ENCODE assay signal across 8 cellular contexts in genomic region chr3:136861890-136862610, GRCh38. TPM values are rescaled to one million over a fixed set of nuclear protein-coding genes. Genes with fewer than 3 reads are reported as not detected.
DNase-seq lines count a peak whose midpoint lies in the region; ATAC-seq, FAIRE-seq and TF ChIP-seq lines count a peak whose summit lies in the region.

Gene NCK1 (plus strand): TSS chr3:136862208. CDS start chr3:136928002, 65,794 bp downstream.

- CTCF ChIA-PET in mammary epithelial cell (lab: Charles Lee; ENCODE audit: low non-redundant PET) = interaction anchor here (1.0 to 1.4 kb wide), 2 partner anchors 110 to 239 kb away, joined by 4 to 9 read pairs; partner anchors contain the start of gene STAG1

- 0 out of 2 replicates have a peak, but pooled peaks have one; percentile 7 for TF ChIP-seq CTCF in WERI-Rb-1 (IDR thresholded peaks at IDR 0.05; ENCODE audit: low read depth, low read length)
- peak in 1 of 2 donors; percentile 6 for TF ChIP-seq CTCF in mammary epithelial cell (conservative IDR thresholded peaks at IDR 0.05 in 1 of 2, IDR thresholded peaks at IDR 0.05 in 1 of 2; ENCODE audit: extremely low read depth in 1 of 2, insufficient read depth in 1 of 2, low read depth in 1 of 2, low read length in 2 of 2)

- no peaks in the 10 kb centered on the region for H4K20me1 ChIP-seq in mammary epithelial cell (ENCODE audit: insufficient read depth, low read length)

- peak within 1 kb of the TSS; percentile 89 for H3K9ac ChIP-seq in mammary epithelial cell (ENCODE audit: insufficient read depth, low read length)
- H3K9ac ChIP-seq in iPS-20b (ENCODE audit: low read depth, low read length) = peak within 1 kb of the TSS; percentile 90; the same call in 1 of the 2 replicates

- peak within 1 kb of the TSS; percentile 93 for H2AFZ ChIP-seq in mammary epithelial cell (ENCODE audit: low read depth, low read length)

- H3K27ac ChIP-seq in WERI-Rb-1 (peak within 1 kb of the TSS; percentile 92), mammary epithelial cell (ENCODE audit: insufficient read depth, low read depth, low read length) (peak within 1 kb of the TSS; percentile 77), iPS-20b (ENCODE audit: low read length) (peak within 1 kb of the TSS; percentile 83), small intestine (ENCODE audit: low read depth in 1 of 2, low read length in 1 of 2) (peak within 1 kb of the TSS; percentile 76 to 93)

- H3K4me3 ChIP-seq in WERI-Rb-1 (ENCODE audit: low read depth, low read length) (peak within 1 kb of the TSS; percentile 97), mammary epithelial cell (replicated peaks in 1 of 3; ENCODE audit: insufficient read depth in 1 of 3, low read depth in 2 of 3, low read length in 3 of 3) (peak within 1 kb of the TSS; percentile 63 to 88 (median 72)), iPS-20b (ENCODE audit: low read length) (peak within 1 kb of the TSS; percentile 98), small intestine (ENCODE audit: low read depth in 1 of 2, low read length in 2 of 2) (peak within 1 kb of the TSS; percentile 74 to 81)

- peaks cover 11% of the 10 kb centered on the region for H3K4me1 ChIP-seq in mammary epithelial cell (ENCODE audit: insufficient read depth, low read length)
- peaks cover 21% of the 10 kb centered on the region; the same call in 1 of the 2 replicates for H3K4me1 ChIP-seq in iPS-20b (ENCODE audit: insufficient read depth, low read length)
- peaks cover 0 to 5% of the 10 kb centered on the region in 2 donors for H3K4me1 ChIP-seq in small intestine (ENCODE audit: control insufficient read depth in 2 of 2, insufficient read depth in 1 of 2, low read depth in 1 of 2, low read length in 1 of 2)

- H3K9me3 ChIP-seq in WERI-Rb-1 (ENCODE audit: severe bottlenecking) (no peaks in the 10 kb centered on the region), mammary epithelial cell (replicated peaks; ENCODE audit: insufficient read depth, low read length) (no peaks in the 10 kb centered on the region), iPS-20b (ENCODE audit: insufficient read depth, low read depth, low read length) (no peaks in the 10 kb centered on the region), small intestine (ENCODE audit: control insufficient read depth, low read depth) (no peaks in the 10 kb centered on the region)

- ATAC-seq in GM18873 (IDR thresholded peaks at IDR 0.05; ENCODE audit: low FRiP score, unreplicated experiment) (peak; percentile 94), HG03139 (IDR thresholded peaks at IDR 0.05; ENCODE audit: unreplicated experiment) (peak; percentile 95)

- H3K27me3 ChIP-seq in WERI-Rb-1 (ENCODE audit: insufficient read depth, low read depth, severe bottlenecking) (no peaks in the 10 kb centered on the region), mammary epithelial cell (ENCODE audit: insufficient read depth, low read length) (no peaks in the 10 kb centered on the region), iPS-20b (ENCODE audit: insufficient read depth, low read length) (no peaks in the 10 kb centered on the region), small intestine (ENCODE audit: control insufficient read depth in 2 of 2, insufficient read depth in 2 of 2, low read length in 2 of 2) (no peaks in the 10 kb centered on the region)

- BruUV-seq in mammary epithelial cell (replicated peaks; lab: Mats Ljungman, UMichigan) = no TSS peak

- DNase-seq in AG08395 (ENCODE audit: low spot score) (peak; percentile 99), NCI-H2227 (lab: John Stamatoyannopoulos, UW; ENCODE audit: unreplicated experiment) (peak; percentile 96), WERI-Rb-1 (peak; percentile 98), mammary epithelial cell (peak; percentile 99), small intestine (peak; percentile 99)

- in situ Hi-C loops in mammary epithelial cell (cut with MboI; ENCODE audit: low sequenced_read_pairs in 2 of 2) = no loop called here

- 3% methylated on average over 45 of the region's 67 CpGs for WGBS in mammary epithelial cell (ENCODE audit: low coverage, missing lambda C conversion rate)
- 0% methylated on average over 51 to 67 of the region's 67 CpGs for WGBS in small intestine, 3 donors

- dilution Hi-C loops in mammary epithelial cell (cut with HindIII; ENCODE audit: low sequenced_read_pairs) = loop anchor here (5.0 kb wide), 1 partner anchor 75 kb away; no protein-coding TSS in a partner anchor

- H3K79me2 ChIP-seq in mammary epithelial cell (ENCODE audit: insufficient read depth, low read length) = peaks cover 68% of the 10 kb centered on the region

- H3K36me3 ChIP-seq in WERI-Rb-1 (peaks cover 3% of the 10 kb centered on the region; the same call in 1 of the 2 replicates), mammary epithelial cell (ENCODE audit: insufficient read depth, low read length) (no peaks in the 10 kb centered on the region), iPS-20b (ENCODE audit: insufficient read depth, low read depth, low read length) (no peaks in the 10 kb centered on the region), small intestine (ENCODE audit: control insufficient read depth in 2 of 2, insufficient read depth in 2 of 2, low read length in 2 of 2) (no peaks in the 10 kb centered on the region)

- peak within 1 kb of the TSS; percentile 92 for H3K4me2 ChIP-seq in mammary epithelial cell (ENCODE audit: insufficient read depth, low read depth, low read length)

- FAIRE-seq in small intestine (lab: Jason Lieb, UNC) = no peak

- intact Hi-C loops in mammary epithelial cell (cut with micrococcal nuclease) = loop anchor here (1.0 to 5.0 kb wide), 7 partner anchors 23 to 153 kb away; partner anchors contain the start of genes IL20RB, SLC35G2 and STAG1

RNA-seq across cellular contexts. Expression of gene NCK1, which starts in this region (rescaled TPM):
- total RNA-seq in mammary epithelial cell = 10 to 100 TPM; 46.2 to 47.0 TPM
- polyA plus RNA-seq in mammary epithelial cell = 33.0 TPM
- polyA minus RNA-seq in mammary epithelial cell = 25.1 TPM
- 10 to 100 TPM in 2 of 3 donors, 1 to 10 TPM in 1; 8.9 to 17.7 (median 12.7) TPM for polyA plus RNA-seq in small intestine

Comparison
In these comparisons a context has a peak if more than half of its experiments do, and no peak if none do; other contexts are left out.
1. Peak in every context shown above with its lines: DNase-seq, ATAC-seq, H3K4me3 ChIP-seq and H3K27ac ChIP-seq.